In genomic region chr2:227325824-227326195, GRCh38 we compare ENCODE assay signal across 8 cellular contexts. TPM values are rescaled to one million over a fixed set of nuclear protein-coding genes. Genes with fewer than 3 reads are reported as not detected.
DNase-seq lines count a peak whose midpoint lies in the region; ATAC-seq and TF ChIP-seq lines count a peak whose summit lies in the region.

No MANE protein-coding gene starts in this region.

- H3K4me1 ChIP-seq in SJSA1 (replicated peaks), result peaks cover 12% of the 10 kb centered on the region; the same call in 1 of the 2 replicates
- no peaks in the 10 kb centered on the region for H3K4me1 ChIP-seq in endodermal cell (ENCODE audit: control insufficient read depth, insufficient read depth, low read length)
- H3K4me1 ChIP-seq in mesendoderm (ENCODE audit: control insufficient read depth, low read depth, low read length), result no peaks in the 10 kb centered on the region

- no peaks in the 10 kb centered on the region for H3K27me3 ChIP-seq in SJSA1 (replicated peaks)
- no peaks in the 10 kb centered on the region for H3K27me3 ChIP-seq in endodermal cell (ENCODE audit: control insufficient read depth, insufficient read depth, low read length, poor library complexity, severe bottlenecking)
- H3K27me3 ChIP-seq in mesendoderm (ENCODE audit: insufficient read depth, low read length, poor library complexity), result no peaks in the 10 kb centered on the region

- H3K36me3 Mint-ChIP-seq in endodermal cell (ENCODE audit: low read depth) (peaks cover 32% of the 10 kb centered on the region), type B pancreatic cell (peaks cover 8% of the 10 kb centered on the region)

- 0 to 3% methylated on average over 2 to 13 of the region's 13 CpGs for WGBS in endodermal cell (ENCODE audit: insufficient coverage in 1 of 2, insufficient read length in 1 of 2), 2 experiments
- WGBS in mesendoderm (ENCODE audit: extremely low coverage, insufficient coverage, low lambda C conversion rate), result no CpG with 5 or more reads among the region's 13 CpGs

- no peak overlapping the region for H2AK5ac ChIP-seq in mesendoderm (ENCODE audit: low read length)

- H3K4me1 Mint-ChIP-seq in endodermal cell (peaks cover 14% of the 10 kb centered on the region), type B pancreatic cell (ENCODE audit: unreplicated experiment) (peaks cover 12% of the 10 kb centered on the region)

- H3K23ac ChIP-seq in mesendoderm (ENCODE audit: low read length), result no peak overlapping the region

- no peak overlapping the region for H3K4ac ChIP-seq in mesendoderm (ENCODE audit: low read depth, low read length)

- H3K4me2 ChIP-seq in mesendoderm (ENCODE audit: low read length), result peak overlapping the region; percentile 55

- H3K18ac ChIP-seq in mesendoderm (ENCODE audit: low read length), result peak overlapping the region; percentile 95

- peaks cover 35% of the 10 kb centered on the region for H3K9me3 Mint-ChIP-seq in endodermal cell
- H3K9me3 Mint-ChIP-seq in type B pancreatic cell, result no peaks in the 10 kb centered on the region

- H3K4me3 ChIP-seq in SJSA1, result peak overlapping the region; percentile 78
- peak overlapping the region; percentile 80 for H3K4me3 ChIP-seq in endodermal cell (ENCODE audit: low read length)
- H3K4me3 ChIP-seq in mesendoderm (ENCODE audit: low read length), result peak overlapping the region; percentile 47

- peak overlapping the region; percentile 85 for H3K56ac ChIP-seq in mesendoderm (ENCODE audit: low read length)

- no peak overlapping the region for H2BK5ac ChIP-seq in mesendoderm (ENCODE audit: low read length)

- peak; percentile 1 to 6 for DNase-seq in stimulated activated CD4-positive, alpha-beta T cell treated with anti-CD3 and anti-CD28 coated beads, Interleukin-2, amount 100 ng/mL, for 48 hours
- DNase-seq in stimulated activated CD4-positive, alpha-beta T cell treated with anti-CD3 and anti-CD28 coated beads, Interleukin-4, amount 100 ng/mL, for 4 hours, result no peak
- peak; percentile 44 to 51 for DNase-seq in SJSA1 (ENCODE audit: low read depth in 1 of 2, low spot score in 2 of 2)
- no peak for DNase-seq in endodermal cell
- peak; percentile 66 for DNase-seq in mesendoderm
- no peak for DNase-seq in type B pancreatic cell (ENCODE audit: extremely low spot score, unreplicated experiment)
- no peak for DNase-seq in NAMALWA (ENCODE audit: low spot score)

- peaks cover 19% of the 10 kb centered on the region for H3K79me2 ChIP-seq in mesendoderm (ENCODE audit: control insufficient read depth, insufficient read depth, low read length)

- peaks cover 6% of the 10 kb centered on the region; the same call in 1 of the 2 replicates for H3K36me3 ChIP-seq in SJSA1
- peaks cover 17% of the 10 kb centered on the region for H3K36me3 ChIP-seq in endodermal cell (ENCODE audit: control insufficient read depth, insufficient read depth, low read length)
- H3K36me3 ChIP-seq in mesendoderm (ENCODE audit: control insufficient read depth, insufficient read depth, low read length), result no peaks in the 10 kb centered on the region

- H3K27ac ChIP-seq in SJSA1 (peak overlapping the region; percentile 65; the same call in 1 of the 2 replicates), endodermal cell (ENCODE audit: low read depth, low read length) (peak overlapping the region; percentile 3), mesendoderm (ENCODE audit: low read depth, low read length) (peak overlapping the region; percentile 84)

- H3K9me3 ChIP-seq in SJSA1 (replicated peaks) (no peaks in the 10 kb centered on the region), endodermal cell (ENCODE audit: control insufficient read depth, low read length) (peaks cover 27% of the 10 kb centered on the region)

- TF ChIP-seq CTCF in endodermal cell (conservative IDR thresholded peaks at IDR 0.05) (no peak), type B pancreatic cell (conservative IDR thresholded peaks at IDR 0.05) (no peak)

- H2BK15ac ChIP-seq in mesendoderm (replicated peaks; ENCODE audit: low read depth), result no peak overlapping the region

- peak; percentile 1 for ATAC-seq in HG03039 (IDR thresholded peaks at IDR 0.05; ENCODE audit: unreplicated experiment)

- H4K8ac ChIP-seq in mesendoderm (ENCODE audit: low read depth, low read length), result no peak overlapping the region

- H3K27me3 Mint-ChIP-seq in endodermal cell (ENCODE audit: insufficient read depth), result no peaks in the 10 kb centered on the region
- no peaks in the 10 kb centered on the region for H3K27me3 Mint-ChIP-seq in type B pancreatic cell

- peak overlapping the region; percentile 90 for H3K4me3 Mint-ChIP-seq in endodermal cell
- H3K4me3 Mint-ChIP-seq in type B pancreatic cell, result peak overlapping the region; percentile 95

- H4K5ac ChIP-seq in mesendoderm (ENCODE audit: low read length), result no peak overlapping the region

- no peaks in the 10 kb centered on the region for H3K79me1 ChIP-seq in mesendoderm (ENCODE audit: low read length)

- H3K9ac ChIP-seq in endodermal cell (ENCODE audit: extremely low read depth, low read length, poor library complexity, severe bottlenecking) (peak overlapping the region; percentile 75), mesendoderm (ENCODE audit: low read length) (peak overlapping the region; percentile 59)

- H3K27ac Mint-ChIP-seq in endodermal cell (peak overlapping the region; percentile 96), type B pancreatic cell (peak overlapping the region; percentile 94)

- H2BK120ac ChIP-seq in mesendoderm (ENCODE audit: low read depth, low read length), result no peak overlapping the region

RNA-seq across cellular contexts. Expression of gene MFF, which starts 0.8 kb away (rescaled TPM):
- total RNA-seq in SJSA1 (2014; rRNA removed; shearing (Covaris generic)), result 99.4 and 112 TPM in 2 replicates
- total RNA-seq in endodermal cell (10 to 100 TPM; 74.8 to 93.0 TPM), type B pancreatic cell (ENCODE audit: low replicate concordance) (71.3 and 84.3 TPM in 2 replicates)
- 95.7 TPM for polyA plus RNA-seq in endodermal cell (2013, experiment 1 of 2)
- 91.6 TPM for polyA plus RNA-seq in endodermal cell (2013, experiment 2 of 2)
- 86.7 TPM for polyA plus RNA-seq in mesendoderm (2013, experiment 1 of 2)
- 88.9 TPM for polyA plus RNA-seq in mesendoderm (2013, experiment 2 of 2)

RNA-seq across cellular contexts. Expression of gene TM4SF20, which starts 53.3 kb away (rescaled TPM):
- total RNA-seq in SJSA1 (2014; rRNA removed; shearing (Covaris generic)), result not detected in 2 replicates
- total RNA-seq in endodermal cell, result not detected
- polyA plus RNA-seq in endodermal cell (2013, experiment 1 of 2), result not detected
- polyA plus RNA-seq in endodermal cell (2013, experiment 2 of 2), result not detected
- polyA plus RNA-seq in mesendoderm (2013, experiment 1 of 2), result not detected
- polyA plus RNA-seq in mesendoderm (2013, experiment 2 of 2), result not detected
- total RNA-seq in type B pancreatic cell (ENCODE audit: low replicate concordance), result 3.7 and 6.9 TPM in 2 replicates

Comparison
In these comparisons a context has a peak if more than half of its experiments do, and no peak if none do; other contexts are left out.
1. DNase-seq: peak in stimulated activated CD4-positive, alpha-beta T cell treated with anti-CD3 and anti-CD28 coated beads, Interleukin-2, amount 100 ng/mL, for 48 hours (2 of 2), SJSA1 (2 of 2) and mesendoderm (single experiment); none in stimulated activated CD4-positive, alpha-beta T cell treated with anti-CD3 and anti-CD28 coated beads, Interleukin-4, amount 100 ng/mL, for 4 hours (0 of 2), endodermal cell (single experiment), type B pancreatic cell (single experiment) and NAMALWA (single experiment).
2. H3K27ac ChIP-seq: peak in every context shown above with its lines; median percentile 84 in mesendoderm; 65 in SJSA1; 3 in endodermal cell.
3. Peak in every context shown above with its lines, with median percentiles within 50 percentile points of each other: H3K4me3 ChIP-seq.